22 cellular contexts compared by ENCODE assay signal in genomic region chr11:45927332-45927683, GRCh38. TPM values are rescaled to one million over a fixed set of nuclear protein-coding genes. Genes with fewer than 3 reads are reported as not detected.
A peak's percentile ranks its signal among the peaks of the same experiment; 100 is the strongest.
DNase-seq lines count a peak whose midpoint lies in the region; ATAC-seq and TF ChIP-seq lines count a peak whose summit lies in the region.
"Had no signal": no experiment of that assay in that cellular context is flagged by ENCODE, and none has a peak within 500 bp of the region (broad histone marks: within the 10 kb centered on the region; RNA-seq: fewer than 3 reads in every experiment).

No MANE protein-coding gene starts in this region.

- CTCF ChIA-PET in CD8-positive, alpha-beta memory T cell (lab: Charles Lee): interaction anchor here (1.2 to 2.1 kb wide), 5 partner anchors 8 to 79 kb away, joined by 3 to 7 read pairs (median 3); partner anchors contain the start of gene PEX16

- no peak overlapping the region for H3K27ac ChIP-seq in CD8-positive, alpha-beta memory T cell (ENCODE audit: low read depth, low read length)
- H3K27ac ChIP-seq in foreskin keratinocyte: no peak overlapping the region
- H3K27ac ChIP-seq: cardiac muscle cell, thoracic aorta had no signal

- no peak overlapping the region for H3K4me3 ChIP-seq in CD8-positive, alpha-beta memory T cell (ENCODE audit: low read length)
- H3K4me3 ChIP-seq in H7 (ENCODE audit: insufficient read depth, low read depth, low read length): no peak overlapping the region
- H3K4me3 ChIP-seq: cardiac muscle cell, thoracic aorta had no signal

- H3K27me3 ChIP-seq in CD8-positive, alpha-beta memory T cell (ENCODE audit: insufficient read depth, low read length, poor library complexity, severe bottlenecking): no peaks in the 10 kb centered on the region
- H3K27me3 ChIP-seq in H7 (ENCODE audit: control insufficient read depth, insufficient read depth, low read length) (peaks cover 6% of the 10 kb centered on the region), foreskin keratinocyte (no peaks in the 10 kb centered on the region)

- H3K27ac Mint-ChIP-seq in CD8-positive, alpha-beta memory T cell: peak overlapping the region; percentile 48 to 97 (median 76)
- peak overlapping the region; percentile 83 for H3K27ac Mint-ChIP-seq in central memory CD8-positive, alpha-beta T cell (ENCODE audit: low read depth)

- H3K36me3 ChIP-seq in CD8-positive, alpha-beta memory T cell (ENCODE audit: insufficient read depth, low read length): no peaks in the 10 kb centered on the region
- H3K36me3 ChIP-seq in H7 (replicated peaks; ENCODE audit: control insufficient read depth, insufficient read depth, low read length): peaks cover 6% of the 10 kb centered on the region

- H3K9me3 Mint-ChIP-seq in CD8-positive, alpha-beta memory T cell: no peaks in the 10 kb centered on the region
- no peaks in the 10 kb centered on the region for H3K9me3 Mint-ChIP-seq in central memory CD8-positive, alpha-beta T cell
- H3K9me3 Mint-ChIP-seq: naive thymus-derived CD4-positive, alpha-beta T cell had no signal

- H3K27me3 Mint-ChIP-seq in CD8-positive, alpha-beta memory T cell: peaks cover 0 to 10% of the 10 kb centered on the region in 2 donors
- no peaks in the 10 kb centered on the region for H3K27me3 Mint-ChIP-seq in central memory CD8-positive, alpha-beta T cell

- H3K36me3 Mint-ChIP-seq in CD8-positive, alpha-beta memory T cell: peaks cover 0 to 9% (median 2%) of the 10 kb centered on the region in 3 donors
- H3K36me3 Mint-ChIP-seq in central memory CD8-positive, alpha-beta T cell (ENCODE audit: insufficient read depth): peaks cover 18% of the 10 kb centered on the region

- H3K4me3 Mint-ChIP-seq in CD8-positive, alpha-beta memory T cell: peak overlapping the region in 2 of 7 donors; percentile 8 to 55
- H3K4me3 Mint-ChIP-seq in central memory CD8-positive, alpha-beta T cell: no peak overlapping the region
- H3K4me3 Mint-ChIP-seq: CD14-positive monocyte; naive thymus-derived CD4-positive, alpha-beta T cell had no signal

- no peak for ATAC-seq in central memory CD8-positive, alpha-beta T cell (replicated peaks; ENCODE audit: extremely low read depth, poor library complexity, severe bottlenecking)
- ATAC-seq in GM18519 (IDR thresholded peaks at IDR 0.05; ENCODE audit: low FRiP score, unreplicated experiment) (no peak), foreskin keratinocyte (no peak), HG02981 (IDR thresholded peaks at IDR 0.05; ENCODE audit: unreplicated experiment) (no peak)
- ATAC-seq: HCT116; naive thymus-derived CD4-positive, alpha-beta T cell had no signal

- no peaks in the 10 kb centered on the region for H3K9me3 ChIP-seq in CD8-positive, alpha-beta memory T cell (ENCODE audit: low read length)
- H3K9me3 ChIP-seq: thoracic aorta had no signal

- intact Hi-C loops in posterior vena cava (cut with DNase I): no loop called here

- TF ChIP-seq CTCF in foreskin keratinocyte (conservative IDR thresholded peaks at IDR 0.05): no peak

- peaks cover 26% of the 10 kb centered on the region for H3K4me1 ChIP-seq in CD8-positive, alpha-beta memory T cell (ENCODE audit: insufficient read depth, low read length)
- peaks cover 27% of the 10 kb centered on the region for H3K4me1 ChIP-seq in foreskin keratinocyte

- POLR2A ChIA-PET in CD8-positive, alpha-beta memory T cell (lab: Charles Lee): no interaction called here

- peak in 1 of 5 donors; percentile 54 for DNase-seq in CD8-positive, alpha-beta memory T cell
- DNase-seq in H7 (peak; percentile 49), posterior vena cava (ENCODE audit: low spot score) (peak; percentile 73), NCI-H748 (lab: John Stamatoyannopoulos, UW; ENCODE audit: unreplicated experiment) (no peak), foreskin keratinocyte (no peak)
- no peak for DNase-seq in central memory CD8-positive, alpha-beta T cell (ENCODE audit: low spot score in 2 of 2)
- DNase-seq: activated CD4-positive, CD25-positive, alpha-beta regulatory T cell; activated T-cell treated with anti-CD3 and anti-CD28 coated beads for 4 hours; EL; naive thymus-derived CD4-positive, alpha-beta T cell; NCI-H1092; retina; stimulated activated CD4-positive, alpha-beta T cell treated with anti-CD3 and anti-CD28 coated beads, Interleukin-2, amount 100 ng/mL, for 24 hours; T-helper 1 cell had no signal

- peaks cover 45 to 76% (median 47%) of the 10 kb centered on the region in 3 donors for H3K4me1 Mint-ChIP-seq in CD8-positive, alpha-beta memory T cell
- H3K4me1 Mint-ChIP-seq in central memory CD8-positive, alpha-beta T cell: peaks cover 41% of the 10 kb centered on the region

RNA-seq across cellular contexts. Expression of gene LARGE2, which starts 4.9 kb away (rescaled TPM):
- 1 to 10 TPM; 2.6 to 3.2 TPM for total RNA-seq in CD8-positive, alpha-beta memory T cell
- 14.4 TPM for polyA plus RNA-seq in CD8-positive, alpha-beta memory T cell
- 36.6 and 38.6 TPM in 2 replicates for total RNA-seq in H7 (2014; rRNA removed; shearing (Covaris generic))
- total RNA-seq in posterior vena cava (not detected), foreskin keratinocyte (42.6 and 48.1 TPM in 2 replicates)
- 57.7 and 65.8 TPM in 2 replicates for polyA plus RNA-seq in foreskin keratinocyte
- total RNA-seq: fibroblast of villous mesenchyme had no signal
- polyA plus RNA-seq: CD14-positive monocyte had no signal

RNA-seq across cellular contexts. Expression of gene PEX16, which starts 9.6 kb away (rescaled TPM):
- total RNA-seq in CD8-positive, alpha-beta memory T cell: 10 to 100 TPM; 35.1 to 43.2 TPM
- polyA plus RNA-seq in CD8-positive, alpha-beta memory T cell: 63.4 TPM
- 39.9 and 43.7 TPM in 2 replicates for total RNA-seq in H7 (2014; rRNA removed; shearing (Covaris generic))
- total RNA-seq in posterior vena cava (10 to 100 TPM; 13.3 to 18.8 TPM), foreskin keratinocyte (20.4 and 20.7 TPM in 2 replicates)
- polyA plus RNA-seq in foreskin keratinocyte: 25.7 and 27.0 TPM in 2 replicates

RNA-seq across cellular contexts. Expression of gene FREY1, which starts 20.2 kb away (rescaled TPM):
- total RNA-seq in CD8-positive, alpha-beta memory T cell: 1 to 10 TPM; 1.1 to 2.0 TPM
- polyA plus RNA-seq in CD8-positive, alpha-beta memory T cell: 0.43 TPM
- total RNA-seq in H7 (2014; rRNA removed; shearing (Covaris generic)): 0.35 and 2.3 TPM in 2 replicates
- total RNA-seq in posterior vena cava: under 1 TPM in 1 of 2 donors, not detected in 1; 0.57 TPM
- total RNA-seq in foreskin keratinocyte: 0.14 and 0.31 TPM in 2 replicates
- 0.11 TPM in 2 replicates for polyA plus RNA-seq in foreskin keratinocyte
- total RNA-seq: RPMI7951 had no signal
- polyA plus RNA-seq: cardiac muscle cell; CD14-positive monocyte; naive thymus-derived CD4-positive, alpha-beta T cell had no signal

RNA-seq across cellular contexts. Expression of gene MAPK8IP1, which starts 41.9 kb away (rescaled TPM):
- 1 to 10 TPM in 1 of 2 experiments, under 1 TPM in 1; 0.98 to 1.1 TPM for total RNA-seq in CD8-positive, alpha-beta memory T cell
- polyA plus RNA-seq in CD8-positive, alpha-beta memory T cell: 0.23 TPM
- total RNA-seq in H7 (2014; rRNA removed; shearing (Covaris generic)): 10.4 and 15.3 TPM in 2 replicates
- total RNA-seq in posterior vena cava (10 to 100 TPM in 1 of 2 donors, 1 to 10 TPM in 1; 8.5 to 10.9 TPM), foreskin keratinocyte (0.78 and 1.0 TPM in 2 replicates)
- 0.54 and 1.0 TPM in 2 replicates for polyA plus RNA-seq in foreskin keratinocyte
- polyA plus RNA-seq: CD14-positive monocyte; naive thymus-derived CD4-positive, alpha-beta T cell had no signal

Comparison
In these comparisons a context has a peak if more than half of its experiments do, and no peak if none do; other contexts are left out.
1. DNase-seq: peak in H7 (single experiment) and posterior vena cava (single experiment); none in central memory CD8-positive, alpha-beta T cell (0 of 2), NCI-H748 (single experiment) and foreskin keratinocyte (0 of 2).